In genomic region chr7:151076863-151077704, GRCh38 we compare ENCODE assay signal across 9 cellular contexts. TPM values are rescaled to one million over a fixed set of nuclear protein-coding genes. Genes with fewer than 3 reads are reported as not detected.
DNase-seq lines count a peak whose midpoint lies in the region; FAIRE-seq and TF ChIP-seq lines count a peak whose summit lies in the region.
"Had no signal": no experiment of that assay in that cellular context is flagged by ENCODE, and none has a peak within 500 bp of the region (broad histone marks: within the 10 kb centered on the region; RNA-seq: fewer than 3 reads in every experiment).

No MANE protein-coding gene starts in this region.

- H2AK5ac ChIP-seq in H1 (ENCODE audit: low read depth, low read length), result no peak overlapping the region

- H3K4me3 ChIP-seq in KMS-11 (IDR thresholded peaks at IDR 0.05; ENCODE audit: insufficient read depth, low read depth, low read length), result no peak overlapping the region
- H3K4me3 ChIP-seq in H1 (ENCODE audit: extremely low read depth in 1 of 4, insufficient read depth in 2 of 4, low read depth in 3 of 4, low read length in 4 of 4), result no peak overlapping the region
- H3K4me3 ChIP-seq in effector memory CD4-positive, alpha-beta T cell (ENCODE audit: insufficient read depth, low read depth, low read length, poor library complexity, severe bottlenecking), result no peak overlapping the region

- no peaks in the 10 kb centered on the region for H3K27me3 Mint-ChIP-seq in osteocyte (ENCODE audit: unreplicated experiment)
- H3K27me3 Mint-ChIP-seq: naive B cell had no signal

- no peak overlapping the region for H2BK12ac ChIP-seq in H1 (ENCODE audit: low read depth, low read length)

- peaks cover 19% of the 10 kb centered on the region for H3K79me2 ChIP-seq in KMS-11 (ENCODE audit: insufficient read depth, low read depth)
- H3K79me2 ChIP-seq in H1 (ENCODE audit: control insufficient read depth in 1 of 2, insufficient read depth in 2 of 2, low read length in 2 of 2), result peaks cover 0 to 8% of the 10 kb centered on the region in 2 experiments; a peak in 1 of 4 replicates

- CTCF ChIA-PET in H1 (lab: Charles Lee; ENCODE audit: partially characterized antibody), result interaction anchor here (0.6 to 6.0 kb wide), 22 partner anchors 8 to 179 kb away, joined by 3 to 81 read pairs (median 4); partner anchors contain the start of gene ASIC3

- H2AFZ ChIP-seq in KMS-11 (ENCODE audit: low read depth) (no peak overlapping the region), H1 (ENCODE audit: low read length) (no peak overlapping the region)

- WGBS in H1 (ENCODE audit: extremely low coverage in 1 of 2, insufficient coverage in 1 of 2, insufficient read length in 1 of 2, insufficient replicate concordance in 2 of 2, low coverage in 1 of 2, low lambda C conversion rate in 2 of 2, missing lambda C conversion rate in 1 of 2), 2 experiments, result 77% methylated on average over 30 of the region's 33 CpGs; no CpG with 5 or more reads in 1 of the 2 experiments

- POLR2A ChIA-PET in H1 (lab: Charles Lee; ENCODE audit: partially characterized antibody), result interaction anchor here (0.7 to 4.9 kb wide), 10 partner anchors 8 to 64 kb away, joined by 3 to 77 read pairs (median 4); partner anchors contain the start of gene SLC4A2

- H3K9me3 ChIP-seq in H1 (ENCODE audit: insufficient read depth in 2 of 2, low read depth in 1 of 2, low read length in 1 of 2), result no peaks in the 10 kb centered on the region
- no peaks in the 10 kb centered on the region for H3K9me3 ChIP-seq in effector memory CD4-positive, alpha-beta T cell (ENCODE audit: control insufficient read depth, low read length)

- H4K91ac ChIP-seq in H1 (replicated peaks; ENCODE audit: insufficient read length, low read length), result no peak overlapping the region

- no peak overlapping the region for H2BK15ac ChIP-seq in H1 (ENCODE audit: low read length)

- no peaks in the 10 kb centered on the region for H3K9me3 Mint-ChIP-seq in osteocyte (ENCODE audit: unreplicated experiment)
- H3K9me3 Mint-ChIP-seq: naive B cell had no signal

- no peak overlapping the region for H2BK120ac ChIP-seq in H1 (replicated peaks; ENCODE audit: low read depth, low read length)

- peaks cover 33% of the 10 kb centered on the region for H3K4me1 Mint-ChIP-seq in osteocyte (ENCODE audit: unreplicated experiment)

- H3K9ac ChIP-seq in KMS-11 (no peak overlapping the region), H1 (replicated peaks in 1 of 4; ENCODE audit: extremely low read depth in 1 of 4, low read depth in 3 of 4, low read length in 3 of 4) (no peak overlapping the region)

- H4K20me1 ChIP-seq in KMS-11 (ENCODE audit: insufficient read depth) (no peaks in the 10 kb centered on the region), H1 (replicated peaks in 1 of 2; ENCODE audit: control insufficient read depth in 1 of 2, insufficient read depth in 2 of 2, low read length in 2 of 2) (peaks cover 20 to 26% of the 10 kb centered on the region in 2 experiments)

- TF ChIP-seq EP300 in H1 (IDR thresholded peaks at IDR 0.05; ENCODE audit: borderline replicate concordance in 1 of 2, low read depth in 2 of 2, low read length in 2 of 2), result no peak

- DNase-seq in NCI-H1105 treated with DMSO at 0.1 percent for 48 hours (lab: John Stamatoyannopoulos, UW) (peak; percentile 8), NCI-H1105 (lab: John Stamatoyannopoulos, UW) (no peak), H1 (ENCODE audit: low read depth in 1 of 2, low spot score in 2 of 2) (peak in 1 of 2 experiments; percentile 91), osteocyte (ENCODE audit: extremely low spot score, unreplicated experiment) (no peak), GF-D8 (lab: John Stamatoyannopoulos, UW) (no peak), DMS153 (lab: John Stamatoyannopoulos, UW) (no peak)
- no peak for DNase-seq in effector memory CD4-positive, alpha-beta T cell
- DNase-seq: naive B cell had no signal

- H3K79me1 ChIP-seq in H1 (ENCODE audit: low read depth, low read length), result peaks cover 7% of the 10 kb centered on the region

- peak; percentile 31 to 49; a peak in 3 of 4 replicates for TF ChIP-seq RAD21 in H1 (IDR thresholded peaks at IDR 0.05 in 1 of 2, conservative IDR thresholded peaks at IDR 0.05 in 1 of 2; ENCODE audit: low read depth in 2 of 2, low read length in 2 of 2)

- TF ChIP-seq CTCF in KMS-11 (conservative IDR thresholded peaks at IDR 0.05; ENCODE audit: low read depth, low read length) (peak; percentile 57), H1 (IDR thresholded peaks at IDR 0.05; ENCODE audit: control extremely low read depth in 1 of 3, insufficient read depth in 1 of 3, low read depth in 1 of 3, low read length in 3 of 3) (peak in 2 of 3 experiments; percentile 55 to 70; a peak in 3 of 4 replicates), osteocyte (IDR thresholded peaks at IDR 0.05) (peak; percentile 41)

- H3K23me2 ChIP-seq in H1 (ENCODE audit: low read depth, low read length), result peaks cover 13% of the 10 kb centered on the region

- H3K18ac ChIP-seq in H1 (ENCODE audit: extremely low read depth, low read length), result no peak overlapping the region

- TF ChIP-seq POLR2A in H1 (IDR thresholded peaks at IDR 0.05; ENCODE audit: control extremely low read depth in 1 of 2, low read depth in 2 of 2, low read length in 2 of 2), result no peak

- no peak overlapping the region for H3K4me3 Mint-ChIP-seq in osteocyte (ENCODE audit: unreplicated experiment)

- H3K23ac ChIP-seq in H1 (ENCODE audit: insufficient read length), result no peak overlapping the region

- H3K36me3 ChIP-seq in KMS-11 (ENCODE audit: insufficient read depth) (no peaks in the 10 kb centered on the region), H1 (ENCODE audit: control insufficient read depth in 2 of 4, insufficient read depth in 4 of 4, low read length in 3 of 4) (peaks cover 10 to 33% (median 27%) of the 10 kb centered on the region in 4 experiments)
- peaks cover 38% of the 10 kb centered on the region for H3K36me3 ChIP-seq in effector memory CD4-positive, alpha-beta T cell (ENCODE audit: control insufficient read depth, insufficient read depth, low read length)

- H3K27me3 ChIP-seq in KMS-11 (ENCODE audit: insufficient read depth, low read depth), result no peaks in the 10 kb centered on the region
- no peaks in the 10 kb centered on the region for H3K27me3 ChIP-seq in H1 (replicated peaks in 1 of 4; ENCODE audit: control insufficient read depth in 3 of 4, extremely low read depth in 1 of 4, insufficient read depth in 3 of 4, low read length in 3 of 4)
- no peaks in the 10 kb centered on the region for H3K27me3 ChIP-seq in effector memory CD4-positive, alpha-beta T cell (replicated peaks; ENCODE audit: control insufficient read depth, insufficient read depth, low read length, poor library complexity, severe bottlenecking)

- no peak overlapping the region for H3K4ac ChIP-seq in H1 (replicated peaks; ENCODE audit: insufficient read length, low read depth, low read length)

- no peak overlapping the region for H3K27ac ChIP-seq in KMS-11
- no peak overlapping the region for H3K27ac ChIP-seq in H1 (ENCODE audit: low read depth, low read length)
- H3K27ac ChIP-seq in effector memory CD4-positive, alpha-beta T cell (ENCODE audit: insufficient read depth, low read length, poor library complexity, severe bottlenecking), result no peak overlapping the region

- peak overlapping the region; percentile 47 for H3K27ac Mint-ChIP-seq in osteocyte (ENCODE audit: unreplicated experiment)

- H3K4me2 ChIP-seq in KMS-11 (no peak overlapping the region), H1 (ENCODE audit: insufficient read depth in 1 of 2, low read depth in 2 of 2, low read length in 2 of 2) (no peak overlapping the region)

- H3K56ac ChIP-seq in H1 (replicated peaks; ENCODE audit: insufficient read length, low read depth, low read length), result no peak overlapping the region

- no peak overlapping the region for H4K5ac ChIP-seq in H1 (ENCODE audit: insufficient read length, low read depth, low read length)

- no peak for FAIRE-seq in H1 (lab: Jason Lieb, UNC)

- H3K14ac ChIP-seq in H1 (ENCODE audit: insufficient read length), result no peak overlapping the region

- H2BK5ac ChIP-seq in H1 (ENCODE audit: low read depth, low read length), result no peak overlapping the region

- H2BK20ac ChIP-seq in H1 (ENCODE audit: low read length), result no peak overlapping the region

- no peak overlapping the region; the same call in none of the 2 replicates for H4K8ac ChIP-seq in H1 (ENCODE audit: extremely low read depth, insufficient read depth, low read length)

- H3K36me3 Mint-ChIP-seq in osteocyte (ENCODE audit: unreplicated experiment), result peaks cover 15% of the 10 kb centered on the region

- H3K4me1 ChIP-seq in KMS-11 (ENCODE audit: low read depth, poor library complexity, severe bottlenecking), result peaks cover 23% of the 10 kb centered on the region
- peaks cover 0 to 28% (median 19%) of the 10 kb centered on the region in 4 experiments; a peak in 6 of 7 replicates for H3K4me1 ChIP-seq in H1 (replicated peaks in 1 of 4; ENCODE audit: control insufficient read depth in 3 of 4, insufficient read depth in 4 of 4, low read length in 3 of 4)
- peaks cover 23% of the 10 kb centered on the region for H3K4me1 ChIP-seq in effector memory CD4-positive, alpha-beta T cell (ENCODE audit: control insufficient read depth, insufficient read depth, low read length, poor library complexity, severe bottlenecking)

RNA-seq across cellular contexts. Expression of gene FASTK, which starts 3.5 kb away (rescaled TPM):
- 39.4 and 43.8 TPM in 2 replicates for total RNA-seq in H1 (2021; fragmentation: NEBNext Ultra II Directional; extraction: Animal tissue kit (Norgen Biotek cat#: 25700))
- 84.0 and 116 TPM in 2 replicates for polyA plus RNA-seq in H1 (2011; rRNA removed)
- 87.9 TPM for polyA plus RNA-seq in H1 (2011; cell fraction: cytosol; rRNA removed)
- polyA plus RNA-seq in H1 (2011; cell fraction: nucleus; rRNA removed), result 383 TPM
- 34.8 to 66.7 TPM (median 56.9 TPM) in 4 replicates for polyA plus RNA-seq in H1 (2012, experiment 1 of 2)
- polyA plus RNA-seq in H1 (2012, experiment 2 of 2), result 59.3 TPM
- 53.6 TPM for polyA plus RNA-seq in H1 (2013, experiment 1 of 2)
- 45.8 TPM for polyA plus RNA-seq in H1 (2013, experiment 2 of 2)
- 28.6 and 30.4 TPM in 2 replicates for polyA minus RNA-seq in H1 (2011; rRNA and poly(A)+ RNA removed)
- 25.5 TPM for polyA minus RNA-seq in H1 (2011; cell fraction: cytosol; rRNA and poly(A)+ RNA removed)
- polyA minus RNA-seq in H1 (2011; cell fraction: nucleus; rRNA and poly(A)+ RNA removed), result 71.3 TPM
- total RNA-seq in osteocyte, result 101 and 104 TPM in 2 replicates

RNA-seq across cellular contexts. Expression of gene TMUB1, which starts 6.2 kb away (rescaled TPM):
- 41.4 and 48.7 TPM in 2 replicates for total RNA-seq in H1 (2021; fragmentation: NEBNext Ultra II Directional; extraction: Animal tissue kit (Norgen Biotek cat#: 25700))
- 56.2 and 85.7 TPM in 2 replicates for polyA plus RNA-seq in H1 (2011; rRNA removed)
- polyA plus RNA-seq in H1 (2011; cell fraction: cytosol; rRNA removed), result 38.5 TPM
- polyA plus RNA-seq in H1 (2011; cell fraction: nucleus; rRNA removed), result 77.0 TPM
- 23.7 to 47.4 TPM (median 42.5 TPM) in 4 replicates for polyA plus RNA-seq in H1 (2012, experiment 1 of 2)
- polyA plus RNA-seq in H1 (2012, experiment 2 of 2), result 45.8 TPM
- 69.9 TPM for polyA plus RNA-seq in H1 (2013, experiment 1 of 2)
- 77.4 TPM for polyA plus RNA-seq in H1 (2013, experiment 2 of 2)
- polyA minus RNA-seq in H1 (2011; rRNA and poly(A)+ RNA removed), result 6.5 and 7.1 TPM in 2 replicates
- 18.8 TPM for polyA minus RNA-seq in H1 (2011; cell fraction: cytosol; rRNA and poly(A)+ RNA removed)
- polyA minus RNA-seq in H1 (2011; cell fraction: nucleus; rRNA and poly(A)+ RNA removed), result 14.7 TPM
- 26.1 and 30.0 TPM in 2 replicates for total RNA-seq in osteocyte

RNA-seq across cellular contexts. Expression of gene AGAP3, which starts 9.2 kb away (rescaled TPM):
- 66.4 and 68.1 TPM in 2 replicates for total RNA-seq in H1 (2021; fragmentation: NEBNext Ultra II Directional; extraction: Animal tissue kit (Norgen Biotek cat#: 25700))
- polyA plus RNA-seq in H1 (2011; rRNA removed), result 120 and 194 TPM in 2 replicates
- polyA plus RNA-seq in H1 (2011; cell fraction: cytosol; rRNA removed), result 90.4 TPM
- 258 TPM for polyA plus RNA-seq in H1 (2011; cell fraction: nucleus; rRNA removed)
- polyA plus RNA-seq in H1 (2012, experiment 1 of 2), result 70.1 to 77.1 TPM (median 74.6 TPM) in 4 replicates
- 48.0 TPM for polyA plus RNA-seq in H1 (2012, experiment 2 of 2)
- 33.4 TPM for polyA plus RNA-seq in H1 (2013, experiment 1 of 2)
- 33.2 TPM for polyA plus RNA-seq in H1 (2013, experiment 2 of 2)
- polyA minus RNA-seq in H1 (2011; rRNA and poly(A)+ RNA removed), result 27.8 and 33.8 TPM in 2 replicates
- polyA minus RNA-seq in H1 (2011; cell fraction: cytosol; rRNA and poly(A)+ RNA removed), result 47.5 TPM
- polyA minus RNA-seq in H1 (2011; cell fraction: nucleus; rRNA and poly(A)+ RNA removed), result 71.5 TPM
- total RNA-seq in osteocyte, result 131 and 135 TPM in 2 replicates

RNA-seq across cellular contexts. Expression of gene SLC4A2, which starts 17.7 kb away (rescaled TPM):
- 147 and 148 TPM in 2 replicates for total RNA-seq in H1 (2021; fragmentation: NEBNext Ultra II Directional; extraction: Animal tissue kit (Norgen Biotek cat#: 25700))
- polyA plus RNA-seq in H1 (2011; rRNA removed), result 72.6 and 105 TPM in 2 replicates
- 64.0 TPM for polyA plus RNA-seq in H1 (2011; cell fraction: cytosol; rRNA removed)
- 293 TPM for polyA plus RNA-seq in H1 (2011; cell fraction: nucleus; rRNA removed)
- 60.3 to 144 TPM (median 135 TPM) in 4 replicates for polyA plus RNA-seq in H1 (2012, experiment 1 of 2)
- 178 TPM for polyA plus RNA-seq in H1 (2012, experiment 2 of 2)
- polyA plus RNA-seq in H1 (2013, experiment 1 of 2), result 120 TPM
- polyA plus RNA-seq in H1 (2013, experiment 2 of 2), result 123 TPM
- 42.9 and 53.5 TPM in 2 replicates for polyA minus RNA-seq in H1 (2011; rRNA and poly(A)+ RNA removed)
- polyA minus RNA-seq in H1 (2011; cell fraction: cytosol; rRNA and poly(A)+ RNA removed), result 63.4 TPM
- polyA minus RNA-seq in H1 (2011; cell fraction: nucleus; rRNA and poly(A)+ RNA removed), result 68.4 TPM
- total RNA-seq in osteocyte, result 289 and 297 TPM in 2 replicates

RNA-seq across cellular contexts. Expression of gene CDK5, which starts 19.4 kb away (rescaled TPM):
- 22.7 and 22.8 TPM in 2 replicates for total RNA-seq in H1 (2021; fragmentation: NEBNext Ultra II Directional; extraction: Animal tissue kit (Norgen Biotek cat#: 25700))
- 37.2 and 47.8 TPM in 2 replicates for polyA plus RNA-seq in H1 (2011; rRNA removed)
- 30.4 TPM for polyA plus RNA-seq in H1 (2011; cell fraction: cytosol; rRNA removed)
- polyA plus RNA-seq in H1 (2011; cell fraction: nucleus; rRNA removed), result 29.0 TPM
- 23.4 to 31.3 TPM (median 27.8 TPM) in 4 replicates for polyA plus RNA-seq in H1 (2012, experiment 1 of 2)
- 24.6 TPM for polyA plus RNA-seq in H1 (2012, experiment 2 of 2)
- polyA plus RNA-seq in H1 (2013, experiment 1 of 2), result 20.9 TPM
- polyA plus RNA-seq in H1 (2013, experiment 2 of 2), result 19.9 TPM
- polyA minus RNA-seq in H1 (2011; rRNA and poly(A)+ RNA removed), result 20.8 and 22.0 TPM in 2 replicates
- 8.8 TPM for polyA minus RNA-seq in H1 (2011; cell fraction: cytosol; rRNA and poly(A)+ RNA removed)
- polyA minus RNA-seq in H1 (2011; cell fraction: nucleus; rRNA and poly(A)+ RNA removed), result 14.2 TPM
- 18.8 and 23.7 TPM in 2 replicates for total RNA-seq in osteocyte
